ENCODE assay signal across 33 cellular contexts in the genomic region with DNA sequence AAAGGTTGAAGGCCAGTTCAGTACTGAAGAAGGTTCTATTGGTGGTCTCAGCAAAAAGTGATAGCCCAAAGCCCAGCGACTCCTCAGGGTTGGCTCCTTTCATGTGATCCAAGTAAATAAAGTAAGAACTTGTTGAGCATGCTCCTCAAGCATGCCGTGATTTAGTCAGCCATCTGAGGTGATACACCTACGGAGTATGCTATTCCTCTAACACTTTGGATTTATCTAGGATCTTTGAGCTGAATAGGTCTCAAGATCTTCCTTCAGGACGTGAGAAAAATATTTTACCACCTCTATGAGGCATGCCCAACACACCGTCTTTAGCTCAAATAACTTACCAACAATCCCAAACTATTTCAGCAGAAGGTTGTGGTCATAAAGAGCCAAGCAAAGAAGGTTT.
"Had no signal": no experiment of that assay in that cellular context is flagged by ENCODE, and none has a peak within 500 bp of the region (broad histone marks: within the 10 kb centered on the region; RNA-seq: fewer than 3 reads in every experiment).

No MANE protein-coding gene starts in this region.

- H3K27me3 ChIP-seq: adrenal gland, body of pancreas, brain microvascular endothelial cell, breast epithelium had no signal

- H3K27ac ChIP-seq: adrenal gland, body of pancreas, brain microvascular endothelial cell, breast epithelium, VCaP had no signal

- H3K4me3 ChIP-seq: adrenal gland, body of pancreas, breast epithelium had no signal

- H3K9me3 ChIP-seq: adrenal gland, body of pancreas, breast epithelium had no signal

- H3K4me1 ChIP-seq: body of pancreas, breast epithelium had no signal

- DNase-seq: activated B cell treated with CpG ODN at 0.5 μM for 24 hours; activated CD4-positive, alpha-beta memory T cell treated with anti-CD3 and anti-CD28 coated beads for 36 hours; activated CD4-positive, alpha-beta T cell treated with anti-CD3 and anti-CD28 coated beads for 4 hours; activated CD4-positive, alpha-beta T cell treated with anti-CD3 and anti-CD28 coated beads, Interleukin-2, amount 10 ng/mL, durations not matched to agents 24 days and 14 days; activated CD4-positive, alpha-beta T cell treated with anti-CD3 and anti-CD28 coated beads, Interleukin-2, amount 50 U/mL, for 1 hour; activated CD4-positive, alpha-beta T cell treated with anti-CD3 and anti-CD28 coated beads, Interleukin-2, amount 50 U/mL, for 4 hours; activated CD4-positive, CD25-positive, alpha-beta regulatory T cell treated with anti-CD3 and anti-CD28 coated beads, Interleukin-2, amount 50 U/mL, for 72 hours; activated CD8-positive, alpha-beta memory T cell treated with anti-CD3 and anti-CD28 coated beads, Interleukin-2, amount 50 U/mL, for 4 hours; activated CD8-positive, alpha-beta T cell treated with anti-CD3 and anti-CD28 coated beads for 36 hours; activated effector memory CD4-positive, alpha-beta T cell treated with anti-CD3 and anti-CD28 coated beads, Interleukin-2, amount 50 U/mL, for 16 hours; activated gamma-delta T cell treated with Interleukin-2 at 50 U/mL for 16 hours; activated naive CD4-positive, alpha-beta T cell; activated naive CD4-positive, alpha-beta T cell treated with anti-CD3 and anti-CD28 coated beads for 36 hours; activated naive CD4-positive, alpha-beta T cell treated with anti-CD3 and anti-CD28 coated beads, Interleukin-2, amount 50 U/mL, for 16 hours; activated naive CD8-positive, alpha-beta T cell treated with anti-CD3 and anti-CD28 coated beads for 36 hours; activated T-cell treated with anti-CD3 and anti-CD28 coated beads for 4 hours; activated T-cell treated with anti-CD3 and anti-CD28 coated beads, Interleukin-2, amount 50 U/mL, for 1 hour; activated T-cell treated with anti-CD3 and anti-CD28 coated beads, Interleukin-2, amount 50 U/mL, for 4 hours; activated T-cell treated with anti-CD3 and anti-CD28 coated beads, Interleukin-2, amount 50 U/mL, for 72 hours; adrenal gland; amniotic stem cell; aorta; body of pancreas; brain microvascular endothelial cell; central memory CD4-positive, alpha-beta T cell; T-helper 2 cell; T-helper 9 cell had no signal

- H3K36me3 ChIP-seq: adrenal gland, brain microvascular endothelial cell, breast epithelium had no signal

- ATAC-seq: activated CD8-positive, alpha-beta T cell treated with anti-CD3 and anti-CD28 coated beads for 36 hours; activated naive CD4-positive, alpha-beta T cell treated with anti-CD3 and anti-CD28 coated beads, Interleukin-2, amount 50 U/mL, for 72 hours; activated T-cell treated with anti-CD3 and anti-CD28 coated beads, Interleukin-2, amount 50 U/mL, for 4 hours; activated T-cell treated with anti-CD3 and anti-CD28 coated beads, Interleukin-2, amount 50 U/mL, for 72 hours; activated T-helper 17 cell treated with anti-CD3 and anti-CD28 coated beads, Interleukin-2, amount 50 U/mL, for 72 hours; body of pancreas had no signal

- FAIRE-seq: astrocyte, TTC549 had no signal
